Comparison of ENCODE assay signal across 14 cellular contexts in the genomic region with DNA sequence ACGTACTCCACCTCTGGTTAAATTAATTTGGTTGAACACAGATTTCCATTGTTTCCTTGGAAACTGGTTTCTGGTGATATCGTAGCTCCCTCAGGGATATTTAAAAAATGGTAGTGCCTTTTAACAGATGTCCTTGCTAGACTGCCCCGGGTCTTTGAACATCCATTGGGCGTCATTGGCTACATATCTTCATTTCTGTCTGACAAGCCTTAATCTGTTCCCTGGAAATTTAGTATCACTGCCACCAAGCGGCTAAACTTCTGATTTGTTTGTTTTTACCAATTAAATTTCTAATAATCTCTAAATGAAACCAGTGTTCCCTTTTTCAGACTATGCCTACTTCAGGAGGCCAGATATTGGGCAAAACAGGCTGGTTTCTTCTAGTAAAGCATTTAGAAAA.
DNase-seq lines count a peak whose midpoint lies in the region; ATAC-seq, FAIRE-seq and TF ChIP-seq lines count a peak whose summit lies in the region.
"Had no signal": no experiment of that assay in that cellular context is flagged by ENCODE, and none has a peak within 500 bp of the region (broad histone marks: within the 10 kb centered on the region; RNA-seq: fewer than 3 reads in every experiment).

No MANE protein-coding gene starts in this region.

- H2BK120ac ChIP-seq in mesenchymal stem cell (ENCODE audit: low read depth, low read length), result no peak overlapping the region

- H4K8ac ChIP-seq in mesenchymal stem cell (ENCODE audit: low read length), result no peak overlapping the region

- no peak for TF ChIP-seq POLR2A in stomach (IDR thresholded peaks at IDR 0.05)

- no peak overlapping the region for H3K4me2 ChIP-seq in mammary epithelial cell (ENCODE audit: insufficient read depth, low read depth, low read length)
- H3K4me2 ChIP-seq in mesenchymal stem cell (ENCODE audit: low read length, poor library complexity, severe bottlenecking), result no peak overlapping the region
- H3K4me2 ChIP-seq: smooth muscle cell had no signal

- BruUV-seq in mammary epithelial cell (replicated peaks; lab: Mats Ljungman, UMichigan), result no TSS peak

- H3K27ac ChIP-seq in mammary epithelial cell (ENCODE audit: insufficient read depth, low read depth, low read length), result no peak overlapping the region
- H3K27ac ChIP-seq in mesenchymal stem cell (ENCODE audit: low read length, poor library complexity, severe bottlenecking), result no peak overlapping the region
- H3K27ac ChIP-seq in stomach, result no peak overlapping the region
- H3K27ac ChIP-seq: SJSA1, WERI-Rb-1 had no signal

- no peaks in the 10 kb centered on the region for H3K27me3 ChIP-seq in mammary epithelial cell (ENCODE audit: insufficient read depth, low read length)
- H3K27me3 ChIP-seq in mesenchymal stem cell (ENCODE audit: control insufficient read depth in 1 of 2, insufficient read depth in 1 of 2, low read length in 2 of 2), result no peaks in the 10 kb centered on the region
- H3K27me3 ChIP-seq in stomach, result no peaks in the 10 kb centered on the region
- H3K27me3 ChIP-seq: neutrophil, SJSA1 had no signal

- H4K20me1 ChIP-seq in mammary epithelial cell (ENCODE audit: insufficient read depth, low read length), result no peaks in the 10 kb centered on the region

- in situ Hi-C loops in mammary epithelial cell (cut with MboI; ENCODE audit: low sequenced_read_pairs in 2 of 2), result no loop called here

- H2BK12ac ChIP-seq in mesenchymal stem cell (ENCODE audit: low read length in 2 of 2), result no peak overlapping the region

- no peak overlapping the region for H3K23ac ChIP-seq in mesenchymal stem cell (ENCODE audit: low read length in 2 of 2)

- peak; percentile 3 to 20 for TF ChIP-seq CTCF in mammary epithelial cell (conservative IDR thresholded peaks at IDR 0.05 in 1 of 2, IDR thresholded peaks at IDR 0.05 in 1 of 2; ENCODE audit: extremely low read depth in 1 of 2, insufficient read depth in 1 of 2, low read depth in 1 of 2, low read length in 2 of 2)
- no peak for TF ChIP-seq CTCF in stomach (IDR thresholded peaks at IDR 0.05)

- H2AFZ ChIP-seq in mammary epithelial cell (ENCODE audit: low read depth, low read length) (no peak overlapping the region), mesenchymal stem cell (ENCODE audit: low read depth, low read length) (no peak overlapping the region)

- no peak for FAIRE-seq in GM19239 (lab: Jason Lieb, UNC)
- FAIRE-seq: D721Med had no signal

- DNase-seq in DMS 273 treated with DMSO at 0.1 percent for 48 hours (lab: John Stamatoyannopoulos, UW), result peak; percentile 22
- peak; percentile 87 for DNase-seq in NCI-H146 treated with DMSO at 0.1 percent for 48 hours (lab: John Stamatoyannopoulos, UW; ENCODE audit: unreplicated experiment)
- no peak for DNase-seq in mammary epithelial cell
- no peak for DNase-seq in mesenchymal stem cell
- DNase-seq in stomach, result no peak
- DNase-seq in GM19239 (ENCODE audit: insufficient read length, low spot score), result no peak
- no peak for DNase-seq in stimulated activated naive CD8-positive, alpha-beta T cell treated with anti-CD3 and anti-CD28 coated beads, Interleukin-15, Interleukin-2, amounts not matched to agents 100 U/mL and 50 U/mL, for 24 hours
- DNase-seq: activated CD8-positive, alpha-beta memory T cell treated with anti-CD3 and anti-CD28 coated beads, Interleukin-2, amount 50 U/mL, for 4 hours; WERI-Rb-1 had no signal

- CTCF ChIA-PET in mammary epithelial cell (lab: Charles Lee; ENCODE audit: low non-redundant PET), result no interaction called here

- no peak overlapping the region for H3K4ac ChIP-seq in mesenchymal stem cell (ENCODE audit: low read depth in 1 of 2, low read length in 2 of 2)

- H3K9me3 ChIP-seq in mammary epithelial cell (replicated peaks; ENCODE audit: insufficient read depth, low read length), result no peaks in the 10 kb centered on the region
- no peaks in the 10 kb centered on the region for H3K9me3 ChIP-seq in mesenchymal stem cell (ENCODE audit: control insufficient read depth, low read length)
- H3K9me3 ChIP-seq in stomach, result no peaks in the 10 kb centered on the region
- H3K9me3 ChIP-seq: neutrophil, SJSA1 had no signal

- dilution Hi-C loops in mammary epithelial cell (cut with HindIII; ENCODE audit: low sequenced_read_pairs), result no loop called here

- no peak for TF ChIP-seq EP300 in stomach (IDR thresholded peaks at IDR 0.05)

- H3K14ac ChIP-seq in mesenchymal stem cell (ENCODE audit: low read length in 2 of 2), result no peak overlapping the region

- ATAC-seq in GM19328 (IDR thresholded peaks at IDR 0.05; ENCODE audit: unreplicated experiment), result no peak
- ATAC-seq in stimulated activated naive CD8-positive, alpha-beta T cell treated with anti-CD3 and anti-CD28 coated beads, Interleukin-15, Interleukin-2, amounts not matched to agents 100 U/mL and 50 U/mL, for 24 hours, result no peak

- intact Hi-C loops in mammary epithelial cell (cut with micrococcal nuclease) (no loop called here), stomach (cut with DNase I; ENCODE audit: low total_unique reads) (no loop called here)

- H3K79me1 ChIP-seq in mesenchymal stem cell (replicated peaks; ENCODE audit: low read length, poor library complexity, severe bottlenecking), result peaks cover 22% of the 10 kb centered on the region

- H2BK5ac ChIP-seq in mesenchymal stem cell (ENCODE audit: low read depth, low read length, poor library complexity, severe bottlenecking), result no peak overlapping the region

- H3K4me3 ChIP-seq in mammary epithelial cell (replicated peaks in 1 of 3; ENCODE audit: insufficient read depth in 1 of 3, low read depth in 2 of 3, low read length in 3 of 3) (no peak overlapping the region), mesenchymal stem cell (ENCODE audit: insufficient read depth in 1 of 2, low read depth in 1 of 2, low read length in 2 of 2) (no peak overlapping the region), stomach (no peak overlapping the region)
- H3K4me3 ChIP-seq: SJSA1, smooth muscle cell had no signal

- H4K91ac ChIP-seq in mesenchymal stem cell (ENCODE audit: low read length), result no peak overlapping the region

- no peaks in the 10 kb centered on the region for H3K4me1 ChIP-seq in mammary epithelial cell (ENCODE audit: insufficient read depth, low read length)
- no peaks in the 10 kb centered on the region for H3K4me1 ChIP-seq in mesenchymal stem cell (ENCODE audit: control insufficient read depth, insufficient read depth, low read depth, low read length)
- H3K4me1 ChIP-seq in stomach, result peaks cover 0 to 74% (median 22%) of the 10 kb centered on the region in 4 donors
- H3K4me1 ChIP-seq: SJSA1 had no signal

- H3K79me2 ChIP-seq in mammary epithelial cell (ENCODE audit: insufficient read depth, low read length), result peaks cover 17% of the 10 kb centered on the region

- 57% methylated on average over 5 of the region's 5 CpGs for WGBS in mammary epithelial cell (ENCODE audit: low coverage, missing lambda C conversion rate)
- WGBS in mesenchymal stem cell, result 88% methylated on average over 4 of the region's 5 CpGs
- 63 to 88% (median 70%) methylated on average over 5 of the region's 5 CpGs for WGBS in stomach, 5 donors

- no peak overlapping the region for H2BK15ac ChIP-seq in mesenchymal stem cell (ENCODE audit: low read depth, poor library complexity, severe bottlenecking)

- H3K9ac ChIP-seq in mammary epithelial cell (ENCODE audit: insufficient read depth, low read length) (no peak overlapping the region), mesenchymal stem cell (ENCODE audit: low read length) (peak overlapping the region; percentile 62)

- H3K36me3 ChIP-seq in mammary epithelial cell (ENCODE audit: insufficient read depth, low read length), result no peaks in the 10 kb centered on the region
- peaks cover 3 to 27% of the 10 kb centered on the region in 2 experiments for H3K36me3 ChIP-seq in mesenchymal stem cell (ENCODE audit: control insufficient read depth in 1 of 2, insufficient read depth in 2 of 2, low read depth in 1 of 2, low read length in 2 of 2)
- peaks cover 0 to 11% (median 2%) of the 10 kb centered on the region in 4 donors for H3K36me3 ChIP-seq in stomach

- no peak overlapping the region for H2AK5ac ChIP-seq in mesenchymal stem cell (ENCODE audit: low read length, severe bottlenecking)

- no peak overlapping the region for H3K18ac ChIP-seq in mesenchymal stem cell (ENCODE audit: low read depth in 1 of 2, low read length in 2 of 2)

Comparison
In these comparisons a context has a peak if more than half of its experiments do, and no peak if none do; other contexts are left out.
1. DNase-seq: peak in DMS 273 treated with DMSO at 0.1 percent for 48 hours (single experiment) and NCI-H146 treated with DMSO at 0.1 percent for 48 hours (single experiment); none in mammary epithelial cell (single experiment), mesenchymal stem cell (single experiment), stomach (single experiment), GM19239 (single experiment) and stimulated activated naive CD8-positive, alpha-beta T cell treated with anti-CD3 and anti-CD28 coated beads, Interleukin-15, Interleukin-2, amounts not matched to agents 100 U/mL and 50 U/mL, for 24 hours (single experiment).
2. CTCF ChIP-seq: peak in mammary epithelial cell (2 of 2); none in stomach (0 of 7).